Comparison of ENCODE assay signal across 9 cellular contexts in genomic region chr20:51594206-51594998, GRCh38. TPM values are rescaled to one million over a fixed set of nuclear protein-coding genes. Genes with fewer than 3 reads are reported as not detected.
DNase-seq lines count a peak whose midpoint lies in the region; TF ChIP-seq lines count a peak whose summit lies in the region.
"Had no signal": no experiment of that assay in that cellular context is flagged by ENCODE, and none has a peak within 500 bp of the region (broad histone marks: within the 10 kb centered on the region; RNA-seq: fewer than 3 reads in every experiment).

No MANE protein-coding gene starts in this region.

- POLR2A ChIA-PET in activated CD4-positive, alpha-beta memory T cell treated with anti-CD3 and anti-CD28 coated beads, Interleukin-2, amount 10 ng/mL, durations not matched to agents 7 days and 5 days (lab: Charles Lee) = interaction anchor here (0.9 to 1.9 kb wide), 8 partner anchors 52 to 219 kb away, joined by 3 to 9 read pairs (median 3); partner anchors contain the start of gene NFATC2

- H3K4me1 ChIP-seq in testis = no peaks in the 10 kb centered on the region

- no peak for TF ChIP-seq CTCF in testis (IDR thresholded peaks at IDR 0.05)
- TF ChIP-seq CTCF in GM10266 (IDR thresholded peaks at IDR 0.05; ENCODE audit: control insufficient read depth, insufficient read depth, low read depth, missing control alignments) = no peak

- no peak for DNase-seq in activated T-cell treated with anti-CD3 and anti-CD28 coated beads, Interleukin-2, amount 50 U/mL, for 24 hours
- DNase-seq in activated T-cell treated with anti-CD3 and anti-CD28 coated beads for 4 hours = no peak
- no peak for DNase-seq in activated CD4-positive, alpha-beta memory T cell treated with anti-CD3 and anti-CD28 coated beads, Interleukin-2, amount 10 ng/mL, durations not matched to agents 7 days and 5 days
- DNase-seq in head of caudate nucleus = peak; percentile 26 to 87 (median 66)
- DNase-seq in testis = peak; percentile 33
- no peak for DNase-seq in NCI-H1436 (lab: John Stamatoyannopoulos, UW)
- DNase-seq in EL = no peak
- DNase-seq in GM10266 (ENCODE audit: extremely low spot score) = no peak

- CTCF ChIA-PET in activated CD4-positive, alpha-beta memory T cell treated with anti-CD3 and anti-CD28 coated beads, Interleukin-2, amount 10 ng/mL, durations not matched to agents 7 days and 5 days (lab: Charles Lee) = interaction anchor here (0.7 to 5.3 kb wide), 45 partner anchors 8 to 607 kb away, joined by 3 to 74 read pairs (median 5); partner anchors contain the start of gene NFATC2

- H3K27me3 ChIP-seq in testis = no peaks in the 10 kb centered on the region

- no peak for TF ChIP-seq POLR2A in testis (IDR thresholded peaks at IDR 0.05)

- no peaks in the 10 kb centered on the region for H3K9me3 Mint-ChIP-seq in activated T-cell treated with anti-CD3 and anti-CD28 coated beads, Interleukin-2, amount 50 U/mL, for 24 hours
- no peaks in the 10 kb centered on the region for H3K9me3 Mint-ChIP-seq in activated CD4-positive, alpha-beta memory T cell treated with anti-CD3 and anti-CD28 coated beads, Interleukin-2, amount 10 ng/mL, durations not matched to agents 7 days and 5 days

- peaks cover 4% of the 10 kb centered on the region for H3K27me3 Mint-ChIP-seq in activated T-cell treated with anti-CD3 and anti-CD28 coated beads, Interleukin-2, amount 50 U/mL, for 24 hours
- H3K27me3 Mint-ChIP-seq in activated CD4-positive, alpha-beta memory T cell treated with anti-CD3 and anti-CD28 coated beads, Interleukin-2, amount 10 ng/mL, durations not matched to agents 7 days and 5 days = peaks cover 6% of the 10 kb centered on the region

- H3K36me3 Mint-ChIP-seq in activated T-cell treated with anti-CD3 and anti-CD28 coated beads, Interleukin-2, amount 50 U/mL, for 24 hours (ENCODE audit: low read depth) = no peaks in the 10 kb centered on the region
- H3K36me3 Mint-ChIP-seq in activated CD4-positive, alpha-beta memory T cell treated with anti-CD3 and anti-CD28 coated beads, Interleukin-2, amount 10 ng/mL, durations not matched to agents 7 days and 5 days (ENCODE audit: low read depth) = no peaks in the 10 kb centered on the region

- no peaks in the 10 kb centered on the region for H3K9me3 ChIP-seq in testis

- H3K27ac Mint-ChIP-seq in activated T-cell treated with anti-CD3 and anti-CD28 coated beads, Interleukin-2, amount 50 U/mL, for 24 hours = peak overlapping the region; percentile 88
- peak overlapping the region; percentile 65 for H3K27ac Mint-ChIP-seq in activated CD4-positive, alpha-beta memory T cell treated with anti-CD3 and anti-CD28 coated beads, Interleukin-2, amount 10 ng/mL, durations not matched to agents 7 days and 5 days

- no peaks in the 10 kb centered on the region for H3K36me3 ChIP-seq in testis (ENCODE audit: low read depth, missing control alignments)

- no peak overlapping the region for H3K27ac ChIP-seq in testis
- H3K27ac ChIP-seq: RWPE1 had no signal

- H3K4me3 Mint-ChIP-seq in activated T-cell treated with anti-CD3 and anti-CD28 coated beads, Interleukin-2, amount 50 U/mL, for 24 hours = peak overlapping the region; percentile 41
- H3K4me3 Mint-ChIP-seq in activated CD4-positive, alpha-beta memory T cell treated with anti-CD3 and anti-CD28 coated beads, Interleukin-2, amount 10 ng/mL, durations not matched to agents 7 days and 5 days = no peak overlapping the region

- WGBS in testis, 2 donors = 60 to 69% methylated on average over 11 of the region's 11 CpGs

- H3K4me3 ChIP-seq in testis = no peak overlapping the region

- intact Hi-C loops in head of caudate nucleus (cut with DNase I) = loop anchor here (10.0 kb wide), 1 partner anchor 220 kb away; no protein-coding TSS in a partner anchor
- intact Hi-C loops in testis (cut with DNase I; ENCODE audit: low total_unique reads) = loop anchor here (10.0 kb wide), 1 partner anchor 220 kb away; no protein-coding TSS in a partner anchor

- peaks cover 53% of the 10 kb centered on the region for H3K4me1 Mint-ChIP-seq in activated T-cell treated with anti-CD3 and anti-CD28 coated beads, Interleukin-2, amount 50 U/mL, for 24 hours (ENCODE audit: low read depth)
- H3K4me1 Mint-ChIP-seq in activated CD4-positive, alpha-beta memory T cell treated with anti-CD3 and anti-CD28 coated beads, Interleukin-2, amount 10 ng/mL, durations not matched to agents 7 days and 5 days = peaks cover 30% of the 10 kb centered on the region

RNA-seq across cellular contexts. Expression of gene NFATC2, which starts 51.9 kb away (rescaled TPM):
- total RNA-seq in activated CD4-positive, alpha-beta memory T cell treated with anti-CD3 and anti-CD28 coated beads, Interleukin-2, amount 10 ng/mL, durations not matched to agents 7 days and 5 days = 10 to 100 TPM; 53.3 to 56.9 TPM
- total RNA-seq in testis = 1 to 10 TPM; 5.4 to 6.5 TPM
- polyA plus RNA-seq in testis (ENCODE audit: insufficient read depth, low read depth, low replicate concordance) = 7.5 TPM

Comparison
In these comparisons a context has a peak if more than half of its experiments do, and no peak if none do; other contexts are left out.
1. DNase-seq: peak in head of caudate nucleus (42 of 42) and testis (single experiment); none in activated T-cell treated with anti-CD3 and anti-CD28 coated beads, Interleukin-2, amount 50 U/mL, for 24 hours (single experiment), activated T-cell treated with anti-CD3 and anti-CD28 coated beads for 4 hours (single experiment), activated CD4-positive, alpha-beta memory T cell treated with anti-CD3 and anti-CD28 coated beads, Interleukin-2, amount 10 ng/mL, durations not matched to agents 7 days and 5 days (single experiment), NCI-H1436 (single experiment), EL (single experiment) and GM10266 (single experiment).
2. RNA of gene NFATC2, which starts 51.9 kb away (total RNA-seq): 53.3 to 56.9 TPM in activated CD4-positive, alpha-beta memory T cell treated with anti-CD3 and anti-CD28 coated beads, Interleukin-2, amount 10 ng/mL, durations not matched to agents 7 days and 5 days; 5.4 to 6.5 TPM in testis; every median in the first group is over 4 times any median in the second.